8 cellular contexts compared by ENCODE assay signal in genomic region chr5:98929123-98929981, GRCh38. TPM values are rescaled to one million over a fixed set of nuclear protein-coding genes. Genes with fewer than 3 reads are reported as not detected.
DNase-seq lines count a peak whose midpoint lies in the region; ATAC-seq and TF ChIP-seq lines count a peak whose summit lies in the region.

No MANE protein-coding gene starts in this region.

- CTCF ChIA-PET in AG04449 (lab: Yijun Ruan, JAX) (interaction anchor here (0.7 to 1.5 kb wide), 6 partner anchors 12 to 131 kb away, joined by 3 to 6 read pairs (median 4); no protein-coding TSS in a partner anchor), activated B cell treated with CpG ODN at 0.5 μM for 24 hours (lab: Charles Lee) (interaction anchor here (1.6 to 3.1 kb wide), 3 partner anchors 22 to 103 kb away, joined by 4 to 19 read pairs (median 5); no protein-coding TSS in a partner anchor)

- H3K27ac Mint-ChIP-seq in activated B cell treated with CpG ODN at 0.5 μM for 24 hours: peak overlapping the region; percentile 100

- ATAC-seq in GM18868 (IDR thresholded peaks at IDR 0.05; ENCODE audit: unreplicated experiment) (peak; percentile 69), HG03103 (IDR thresholded peaks at IDR 0.05; ENCODE audit: low read depth, unreplicated experiment) (peak; percentile 59), activated B cell treated with CpG ODN at 0.5 μM for 24 hours (ENCODE audit: low read depth) (peak; percentile 63)

- intact Hi-C loops in activated B cell treated with CpG ODN at 0.5 μM for 24 hours (cut with micrococcal nuclease): loop anchor here (1.0 to 2.0 kb wide), 7 partner anchors 45 to 1995 kb away; partner anchors contain the start of genes RGMB and RIOK2

- TF ChIP-seq CTCF in AG04449 (IDR thresholded peaks at IDR 0.05; ENCODE audit: insufficient read depth, low read length, missing control alignments): no peak
- TF ChIP-seq CTCF in activated B cell treated with CpG ODN at 0.5 μM for 24 hours (IDR thresholded peaks at IDR 0.05): no peak

- peak overlapping the region; percentile 95 for H3K4me3 ChIP-seq in AG04449 (ENCODE audit: low read depth, low read length)

- H3K36me3 Mint-ChIP-seq in activated B cell treated with CpG ODN at 0.5 μM for 24 hours (ENCODE audit: low read depth): peaks cover 49% of the 10 kb centered on the region

- H3K27ac ChIP-seq in caudate nucleus (ENCODE audit: low read depth, low read length): peak overlapping the region; percentile 99

- POLR2A ChIA-PET in AG04449 (lab: Yijun Ruan, JAX): interaction anchor here (0.6 to 1.5 kb wide), 7 partner anchors 8 to 156 kb away, joined by 3 to 5 read pairs (median 4); partner anchors contain the start of gene RGMB
- POLR2A ChIA-PET in activated B cell treated with CpG ODN at 0.5 μM for 24 hours (lab: Charles Lee): interaction anchor here (0.6 to 6.1 kb wide), 26 partner anchors 10 to 1995 kb away, joined by 3 to 179 read pairs (median 3); partner anchors contain the start of genes LNPEP, RGMB and RIOK2

- H3K9me3 Mint-ChIP-seq in activated B cell treated with CpG ODN at 0.5 μM for 24 hours: peaks cover 3% of the 10 kb centered on the region

- peak overlapping the region; percentile 99 for H3K4me3 Mint-ChIP-seq in activated B cell treated with CpG ODN at 0.5 μM for 24 hours

- H3K4me1 Mint-ChIP-seq in activated B cell treated with CpG ODN at 0.5 μM for 24 hours: peaks cover 69% of the 10 kb centered on the region

- H3K27me3 Mint-ChIP-seq in activated B cell treated with CpG ODN at 0.5 μM for 24 hours: no peaks in the 10 kb centered on the region

- peak; percentile 75 for DNase-seq in AG04449 (ENCODE audit: low read depth, low spot score)
- peak; percentile 85 for DNase-seq in NCI-H2196 treated with DMSO at 0.1 percent for 48 hours (lab: John Stamatoyannopoulos, UW; ENCODE audit: unreplicated experiment)
- DNase-seq in activated B cell treated with CpG ODN at 0.5 μM for 24 hours: peak; percentile 84
- peak; percentile 24 to 97 (median 86) for DNase-seq in caudate nucleus (lab: John Stamatoyannopoulos, UW)
- DNase-seq in inferior parietal cortex (ENCODE audit: extremely low spot score): peak; percentile 81
- DNase-seq in smooth muscle cell of the brain vasculature (ENCODE audit: low read depth, low spot score): peak; percentile 65

RNA-seq across cellular contexts. Expression of gene CHD1, which starts 0.5 kb away (rescaled TPM):
- total RNA-seq in activated B cell treated with CpG ODN at 0.5 μM for 24 hours: 65.2 and 77.5 TPM in 2 replicates

Comparison
In these comparisons a context has a peak if more than half of its experiments do, and no peak if none do; other contexts are left out.
1. Peak in every context shown above with its lines: DNase-seq, ATAC-seq, H3K4me3 ChIP-seq and H3K27ac ChIP-seq.